8 cellular contexts compared by ENCODE assay signal in the genomic region with DNA sequence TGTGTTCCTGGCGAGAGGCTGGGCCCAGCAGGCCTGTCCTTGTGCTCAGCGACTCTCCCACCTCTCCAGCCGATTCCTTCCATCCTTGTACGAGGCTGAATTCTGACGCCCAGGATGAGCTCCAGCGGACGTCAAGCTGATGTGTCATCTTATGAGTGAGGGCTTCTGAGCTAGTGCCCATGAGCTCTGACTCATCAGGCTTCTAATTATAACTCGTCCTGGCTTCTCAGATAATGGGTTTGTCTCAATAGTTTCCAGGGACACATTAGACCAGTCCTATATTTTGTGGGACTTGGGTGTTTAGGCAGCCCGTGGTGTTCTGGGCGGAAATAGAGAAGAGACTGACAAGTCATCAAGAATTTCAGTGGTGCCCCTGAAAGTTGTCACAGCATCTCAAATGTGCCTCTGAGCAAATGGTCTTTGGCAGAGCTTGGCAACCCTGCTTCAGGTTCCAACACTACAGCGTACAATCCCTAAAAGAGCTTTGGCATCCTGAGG.
DNase-seq lines count a peak whose midpoint lies in the region; ATAC-seq and TF ChIP-seq lines count a peak whose summit lies in the region.

No MANE protein-coding gene starts in this region.

- ATAC-seq in PC-3 (peak; percentile 95), lung (ENCODE audit: insufficient read depth, low FRiP score) (peak; percentile 63), HG03565 (IDR thresholded peaks at IDR 0.05; ENCODE audit: unreplicated experiment) (no peak), GM18858 (IDR thresholded peaks at IDR 0.05; ENCODE audit: unreplicated experiment) (no peak), GM21528 (IDR thresholded peaks at IDR 0.05; ENCODE audit: low FRiP score, unreplicated experiment) (no peak)

- H3K9me3 ChIP-seq in PC-3 (ENCODE audit: low read length) (no peaks in the 10 kb centered on the region), lung (ENCODE audit: control insufficient read depth in 2 of 2, insufficient read depth in 1 of 2, low read length in 1 of 2) (peaks cover 0 to 2% of the 10 kb centered on the region in 2 donors)

- H3F3A ChIP-seq in PC-3 (ENCODE audit: low read length, unreplicated experiment): peaks cover 5% of the 10 kb centered on the region

- POLR2A ChIA-PET in PC-3 (lab: Charles Lee; ENCODE audit: unreplicated experiment): interaction anchor here (0.6 kb wide), 3 partner anchors 31 to 233 kb away, joined by 3 to 4 read pairs (median 3); no protein-coding TSS in a partner anchor

- H3K4me1 ChIP-seq in PC-3 (ENCODE audit: insufficient read depth, low read length) (peaks cover 49% of the 10 kb centered on the region), lung (ENCODE audit: control insufficient read depth in 2 of 2, insufficient read depth in 2 of 2, low read length in 2 of 2) (peaks cover 3% of the 10 kb centered on the region in 2 donors)

- peak; percentile 95 for DNase-seq in GM04504 (ENCODE audit: low read depth)
- peak; percentile 96 for DNase-seq in PC-3
- peak; percentile 97 for DNase-seq in astrocyte of the spinal cord (ENCODE audit: low read depth, low spot score)
- DNase-seq in lung (ENCODE audit: low spot score): peak; percentile 37
- DNase-seq in NCI-H1417 treated with DMSO at 0.1 percent for 48 hours (lab: John Stamatoyannopoulos, UW): no peak

- H3K4me2 ChIP-seq in PC-3 (ENCODE audit: low read length): peak overlapping the region; percentile 74

- WGBS in lung, 2 donors: 50 to 57% methylated on average over 11 of the region's 11 CpGs

- H3K9me2 ChIP-seq in PC-3 (replicated peaks; ENCODE audit: low read length): no peaks in the 10 kb centered on the region

- TF ChIP-seq CTCF in PC-3 (conservative IDR thresholded peaks at IDR 0.05; ENCODE audit: low read depth, low read length): no peak
- TF ChIP-seq CTCF in astrocyte of the spinal cord (IDR thresholded peaks at IDR 0.05; ENCODE audit: low read depth, low read length): no peak
- no peak for TF ChIP-seq CTCF in lung (IDR thresholded peaks at IDR 0.05; ENCODE audit: control extremely low read depth, extremely low read depth)

- no TSS peak for BruUV-seq in PC-3 (replicated peaks; lab: Mats Ljungman, UMichigan)

- CTCF ChIA-PET in PC-3 (lab: Charles Lee): interaction anchor here (0.6 to 1.3 kb wide), 4 partner anchors 21 to 333 kb away, joined by 3 to 12 read pairs (median 4); no protein-coding TSS in a partner anchor

- H3K27me3 ChIP-seq in PC-3 (ENCODE audit: low read length) (no peaks in the 10 kb centered on the region), lung (ENCODE audit: control insufficient read depth, insufficient read depth) (no peaks in the 10 kb centered on the region)

- H3K9ac ChIP-seq in PC-3 (ENCODE audit: low read length): peak overlapping the region; percentile 93

- in situ Hi-C loops in astrocyte of the spinal cord (cut with HindIII; ENCODE audit: low sequenced_read_pairs): no loop called here

- no peaks in the 10 kb centered on the region for H4K20me1 ChIP-seq in PC-3 (ENCODE audit: low read length)

- H3K27ac ChIP-seq in PC-3 (ENCODE audit: low read length): peak overlapping the region; percentile 99
- H3K27ac ChIP-seq in lung (ENCODE audit: low read depth in 1 of 2, low read length in 1 of 2): peak overlapping the region in 1 of 2 donors; percentile 54

- H3K36me3 ChIP-seq in PC-3 (ENCODE audit: low read depth, low read length) (no peaks in the 10 kb centered on the region), lung (ENCODE audit: control insufficient read depth in 2 of 2, insufficient read depth in 2 of 2, low read length in 2 of 2) (no peaks in the 10 kb centered on the region)

- H2AFZ ChIP-seq in PC-3 (ENCODE audit: low read length): no peak overlapping the region

- intact Hi-C loops in PC-3 (cut with micrococcal nuclease): loop anchor here (2.0 kb wide), 1 partner anchor 22 kb away; no protein-coding TSS in a partner anchor

- H3K4me3 ChIP-seq in PC-3 (ENCODE audit: low read length) (peak overlapping the region; percentile 40; the same call in 1 of the 2 replicates), astrocyte of the spinal cord (ENCODE audit: low read depth, low read length) (no peak overlapping the region), lung (no peak overlapping the region)

- no peaks in the 10 kb centered on the region for H3K79me2 ChIP-seq in PC-3 (ENCODE audit: low read length)

Comparison
In these comparisons a context has a peak if more than half of its experiments do, and no peak if none do; other contexts are left out.
1. ATAC-seq: peak in PC-3 (single experiment) and lung (single experiment); none in HG03565 (single experiment), GM18858 (single experiment) and GM21528 (single experiment).